Comparison of ENCODE assay signal across 12 cellular contexts in genomic region chr5:180007582-180007981, GRCh38.
A peak's percentile ranks its signal among the peaks of the same experiment; 100 is the strongest.
DNase-seq lines count a peak whose midpoint lies in the region; ATAC-seq and TF ChIP-seq lines count a peak whose summit lies in the region.
"Had no signal": no experiment of that assay in that cellular context is flagged by ENCODE, and none has a peak within 500 bp of the region (broad histone marks: within the 10 kb centered on the region; RNA-seq: fewer than 3 reads in every experiment).

No MANE protein-coding gene starts in this region.

- peak overlapping the region; percentile 29 for H3K27ac Mint-ChIP-seq in neural crest cell (ENCODE audit: unreplicated experiment)
- H3K27ac Mint-ChIP-seq: activated CD4-positive, alpha-beta memory T cell treated with anti-CD3 and anti-CD28 coated beads for 36 hours; activated naive CD8-positive, alpha-beta T cell treated with anti-CD3 and anti-CD28 coated beads, Interleukin-2, amount 10 ng/mL, durations not matched to agents 7 days and 5 days had no signal

- H3K4me3 ChIP-seq in dorsolateral prefrontal cortex: peak overlapping the region in 7 of 59 donors; percentile 0 to 31 (median 9)

- intact Hi-C loops in dorsolateral prefrontal cortex (cut with DNase I): loop anchor here in 1 of 2 donors (5.0 kb wide), 1 partner anchor 65 kb away; the partner anchor contains the start of gene RNF130

- peak; percentile 5 for DNase-seq in DMS153 (lab: John Stamatoyannopoulos, UW)
- DNase-seq in DMS153 treated with DMSO at 0.1 percent for 48 hours (lab: John Stamatoyannopoulos, UW; ENCODE audit: unreplicated experiment): no peak
- peak; percentile 54 to 81 for DNase-seq in NCI-H446 (lab: John Stamatoyannopoulos, UW)
- peak in 2 of 10 donors; percentile 25 to 88 for DNase-seq in dorsolateral prefrontal cortex
- DNase-seq in neural crest cell (ENCODE audit: low read depth, low spot score): no peak
- no peak for DNase-seq in stimulated activated CD4-positive, alpha-beta T cell treated with anti-CD3 and anti-CD28 coated beads, Interleukin-12 subunit alpha, Interleukin-12 subunit beta, amount 100 ng/mL, for 4 hours
- no peak for DNase-seq in stimulated activated CD4-positive, alpha-beta T cell treated with anti-CD3 and anti-CD28 coated beads, Interleukin-15, amount 100 ng/mL, for 24 hours
- DNase-seq: activated naive CD8-positive, alpha-beta T cell treated with anti-CD3 and anti-CD28 coated beads, Interleukin-2, amount 10 ng/mL, durations not matched to agents 7 days and 5 days; stimulated activated CD4-positive, alpha-beta T cell treated with anti-CD3 and anti-CD28 coated beads, Interleukin-4, amount 100 ng/mL, for 4 hours had no signal

- no peaks in the 10 kb centered on the region for H3K27me3 ChIP-seq in dorsolateral prefrontal cortex

- H3K27me3 Mint-ChIP-seq in neural crest cell (ENCODE audit: low read depth): no peaks in the 10 kb centered on the region
- H3K27me3 Mint-ChIP-seq: activated CD4-positive, alpha-beta memory T cell treated with anti-CD3 and anti-CD28 coated beads for 36 hours; activated naive CD8-positive, alpha-beta T cell treated with anti-CD3 and anti-CD28 coated beads, Interleukin-2, amount 10 ng/mL, durations not matched to agents 7 days and 5 days had no signal

- peaks cover 11% of the 10 kb centered on the region for H3K36me3 Mint-ChIP-seq in neural crest cell (ENCODE audit: low read depth)

- H3K9me3 Mint-ChIP-seq in neural crest cell: no peaks in the 10 kb centered on the region
- H3K9me3 Mint-ChIP-seq: activated CD4-positive, alpha-beta memory T cell treated with anti-CD3 and anti-CD28 coated beads for 36 hours; activated naive CD8-positive, alpha-beta T cell treated with anti-CD3 and anti-CD28 coated beads, Interleukin-2, amount 10 ng/mL, durations not matched to agents 7 days and 5 days had no signal

- TF ChIP-seq CTCF in dorsolateral prefrontal cortex (IDR thresholded peaks at IDR 0.05 in 54 of 56, conservative IDR thresholded peaks at IDR 0.05 in 2 of 56; ENCODE audit: low read depth in 1 of 56, partially characterized antibody in 56 of 56): no peak
- TF ChIP-seq CTCF in neural crest cell (conservative IDR thresholded peaks at IDR 0.05): no peak

- H3K27ac ChIP-seq in dorsolateral prefrontal cortex: peak overlapping the region in 55 of 59 donors; percentile 6 to 91 (median 58)
- H3K27ac ChIP-seq: 22Rv1 had no signal

- H3K4me3 Mint-ChIP-seq in neural crest cell: no peak overlapping the region
- H3K4me3 Mint-ChIP-seq: activated CD4-positive, alpha-beta memory T cell treated with anti-CD3 and anti-CD28 coated beads for 36 hours had no signal

- H3K4me1 Mint-ChIP-seq in neural crest cell: peaks cover 44% of the 10 kb centered on the region

- no peak for ATAC-seq in GM18868 (IDR thresholded peaks at IDR 0.05; ENCODE audit: unreplicated experiment)

Comparison
In these comparisons a context has a peak if more than half of its experiments do, and no peak if none do; other contexts are left out.
1. DNase-seq: peak in DMS153 (single experiment) and NCI-H446 (2 of 2); none in DMS153 treated with DMSO at 0.1 percent for 48 hours (single experiment), neural crest cell (single experiment), stimulated activated CD4-positive, alpha-beta T cell treated with anti-CD3 and anti-CD28 coated beads, Interleukin-12 subunit alpha, Interleukin-12 subunit beta, amount 100 ng/mL, for 4 hours (single experiment) and stimulated activated CD4-positive, alpha-beta T cell treated with anti-CD3 and anti-CD28 coated beads, Interleukin-15, amount 100 ng/mL, for 24 hours (single experiment).